Comparison of ENCODE assay signal across 8 cellular contexts in the genomic region with DNA sequence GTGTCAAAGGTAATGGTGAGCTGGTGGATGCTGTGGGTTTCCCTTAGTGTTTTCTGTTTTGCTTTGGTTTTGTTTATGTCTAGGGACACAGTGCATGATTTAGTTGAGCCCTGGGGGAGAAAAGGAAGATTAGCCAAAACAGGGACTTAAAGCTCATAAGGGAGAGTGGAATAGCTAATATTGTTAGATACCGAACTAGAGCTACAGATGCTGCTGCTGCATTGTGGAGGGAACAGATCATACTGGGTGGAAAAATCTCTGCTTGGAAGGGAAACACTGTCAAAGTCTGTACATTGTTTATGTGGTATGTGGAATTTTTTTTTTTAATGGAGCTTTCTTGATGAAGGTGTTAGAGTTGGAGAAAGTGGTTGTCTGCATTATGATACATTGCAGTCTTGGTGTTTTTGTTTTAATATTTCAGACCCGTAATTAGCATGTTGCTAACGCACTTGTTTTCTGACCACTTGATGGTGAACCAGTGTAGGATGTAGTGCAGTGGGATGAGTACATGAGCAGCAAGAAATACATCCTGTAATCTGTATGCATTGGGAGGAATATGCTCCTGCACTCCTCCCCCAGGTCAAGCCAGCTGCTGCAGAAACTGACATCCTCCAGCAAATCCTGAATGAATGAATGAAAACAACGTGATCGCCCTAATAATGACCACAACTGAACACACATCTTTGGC. TPM values are rescaled to one million over a fixed set of nuclear protein-coding genes. Genes with fewer than 3 reads are reported as not detected.
DNase-seq lines count a peak whose midpoint lies in the region; ATAC-seq and TF ChIP-seq lines count a peak whose summit lies in the region.

No MANE protein-coding gene starts in this region.

- POLR2A ChIA-PET in MCF 10A (lab: Yijun Ruan, JAX), result interaction anchor here (0.6 to 5.7 kb wide), 26 partner anchors 9 to 407 kb away, joined by 3 to 80 read pairs (median 5); a partner anchor contains a TSS

- H3K4me3 Mint-ChIP-seq in MCF 10A (ENCODE audit: unreplicated experiment), result no peak overlapping the region
- no peak overlapping the region for H3K4me3 Mint-ChIP-seq in effector memory CD8-positive, alpha-beta T cell

- H3K36me3 Mint-ChIP-seq in MCF 10A (ENCODE audit: insufficient read depth, unreplicated experiment), result no peaks in the 10 kb centered on the region
- peaks cover 17% of the 10 kb centered on the region for H3K36me3 Mint-ChIP-seq in effector memory CD8-positive, alpha-beta T cell (ENCODE audit: insufficient read depth)

- CTCF ChIA-PET in MCF 10A (lab: Yijun Ruan, JAX), result interaction anchor here (0.6 to 2.2 kb wide), 15 partner anchors 16 to 393 kb away, joined by 3 to 17 read pairs (median 4); a partner anchor contains a TSS

- no peak overlapping the region for H3K27ac Mint-ChIP-seq in MCF 10A (ENCODE audit: low read depth, unreplicated experiment)
- no peak overlapping the region for H3K27ac Mint-ChIP-seq in effector memory CD8-positive, alpha-beta T cell

- peaks cover 5% of the 10 kb centered on the region for H3K4me1 Mint-ChIP-seq in MCF 10A (ENCODE audit: insufficient read depth, unreplicated experiment)
- H3K4me1 Mint-ChIP-seq in effector memory CD8-positive, alpha-beta T cell (ENCODE audit: low read depth in 2 of 2), result peaks cover 15 to 31% of the 10 kb centered on the region in 2 donors

- TSS peak; percentile 33 for BruUV-seq in MCF 10A (replicated peaks; lab: Mats Ljungman, UMichigan)

- TF ChIP-seq CTCF in DND-41 (IDR thresholded peaks at IDR 0.05; ENCODE audit: borderline replicate concordance, extremely low read depth, low read length, poor library complexity, severe bottlenecking) (peak; percentile 13), MCF 10A (IDR thresholded peaks at IDR 0.05; ENCODE audit: unreplicated experiment) (no peak), mucosa of descending colon (IDR thresholded peaks at IDR 0.05) (no peak)

- peak overlapping the region; percentile 96 for H3K27ac ChIP-seq in DND-41 (ENCODE audit: low read length)

- ATAC-seq in DND-41 (ENCODE audit: insufficient read depth, low read depth) (no peak), mucosa of descending colon (no peak), sciatic nerve (no peak)
- no peak for ATAC-seq in effector memory CD8-positive, alpha-beta T cell (replicated peaks)

- peak overlapping the region; percentile 61 to 74; a peak in 3 of 4 replicates for H3K4me3 ChIP-seq in DND-41 (ENCODE audit: low read depth in 1 of 2, low read length in 2 of 2)
- peak overlapping the region; percentile 90 for H3K4me3 ChIP-seq in mucosa of descending colon

- no peaks in the 10 kb centered on the region for H3K9me3 ChIP-seq in DND-41 (ENCODE audit: insufficient read depth, low read length, severe bottlenecking)
- no peaks in the 10 kb centered on the region for H3K9me3 ChIP-seq in mucosa of descending colon

- H2AFZ ChIP-seq in DND-41 (ENCODE audit: low read depth, low read length), result no peak overlapping the region

- no peaks in the 10 kb centered on the region for H3K9me3 Mint-ChIP-seq in MCF 10A (ENCODE audit: unreplicated experiment)
- H3K9me3 Mint-ChIP-seq in effector memory CD8-positive, alpha-beta T cell, result no peaks in the 10 kb centered on the region

- H3K27me3 ChIP-seq in DND-41 (ENCODE audit: insufficient read depth, low read length, poor library complexity), result no peaks in the 10 kb centered on the region

- no peaks in the 10 kb centered on the region; the same call in 1 of the 2 replicates for H3K36me3 ChIP-seq in DND-41 (ENCODE audit: insufficient read depth, low read length)
- H3K36me3 ChIP-seq in mucosa of descending colon (ENCODE audit: low read depth), result no peaks in the 10 kb centered on the region

- peaks cover 28% of the 10 kb centered on the region; the same call in 1 of the 2 replicates for H4K20me1 ChIP-seq in DND-41 (ENCODE audit: insufficient read depth, low read length)

- H3K4me2 ChIP-seq in DND-41 (ENCODE audit: insufficient read depth, low read length), result peak overlapping the region; percentile 63

- intact Hi-C loops in MCF 10A (cut with micrococcal nuclease), result no loop called here
- intact Hi-C loops in mucosa of descending colon (cut with DNase I, micrococcal nuclease), result no loop called here
- intact Hi-C loops in sciatic nerve (cut with DNase I), result no loop called here

- H3K4me1 ChIP-seq in DND-41 (ENCODE audit: insufficient read depth, low read length) (peaks cover 51% of the 10 kb centered on the region), mucosa of descending colon (ENCODE audit: low read depth) (no peaks in the 10 kb centered on the region)

- peaks cover 66% of the 10 kb centered on the region for H3K79me2 ChIP-seq in DND-41 (ENCODE audit: insufficient read depth, low read length)

- DNase-seq in DND-41 (no peak), LHCN-M2 (ENCODE audit: low read depth) (peak; percentile 23), MCF 10A (ENCODE audit: unreplicated experiment) (no peak), mucosa of descending colon (no peak), AML-193 (lab: John Stamatoyannopoulos, UW) (no peak), amniotic stem cell (lab: John Stamatoyannopoulos, UW) (no peak), sciatic nerve (ENCODE audit: low spot score) (no peak)
- no peak for DNase-seq in effector memory CD8-positive, alpha-beta T cell

- H3K9ac ChIP-seq in DND-41 (ENCODE audit: low read depth, low read length), result peak overlapping the region; percentile 96

- H3K27me3 Mint-ChIP-seq in MCF 10A (ENCODE audit: insufficient read depth, unreplicated experiment), result no peaks in the 10 kb centered on the region
- H3K27me3 Mint-ChIP-seq in effector memory CD8-positive, alpha-beta T cell, result no peaks in the 10 kb centered on the region

RNA-seq across cellular contexts. Expression of a gene that starts 2.2 kb away (rescaled TPM):
- total RNA-seq in LHCN-M2 (2014; rRNA removed) (4.2 and 4.9 TPM in 2 replicates), MCF 10A (2022) (5.3 and 7.4 TPM in 2 replicates), mucosa of descending colon (10 to 100 TPM in 2 of 3 donors, 1 to 10 TPM in 1; 9.2 to 14.0 (median 12.3) TPM), sciatic nerve (23.5 TPM)
- polyA plus RNA-seq in LHCN-M2 (2012), result 2.1 TPM
